In genomic region chr7:6614941-6615737, GRCh38 we compare ENCODE assay signal across 8 cellular contexts.
DNase-seq lines count a peak whose midpoint lies in the region; ATAC-seq and TF ChIP-seq lines count a peak whose summit lies in the region.

Gene ZNF853 (plus strand): TSS chr7:6615610. CDS start chr7:6616175, 565 bp downstream.

- in situ Hi-C loops in astrocyte of the spinal cord (cut with HindIII; ENCODE audit: low sequenced_read_pairs), result no loop called here

- DNase-seq in stimulated activated CD4-positive, alpha-beta T cell treated with anti-CD3 and anti-CD28 coated beads, Interleukin-15, amount 100 ng/mL, for 24 hours, result peak; percentile 31
- DNase-seq in stimulated activated CD4-positive, alpha-beta T cell treated with anti-CD3 and anti-CD28 coated beads, Interleukin-2, amount 100 ng/mL, for 48 hours, result no peak
- no peak for DNase-seq in astrocyte of the spinal cord (ENCODE audit: low read depth, low spot score)
- peak; percentile 74 for DNase-seq in iPS-NIHi7 (ENCODE audit: extremely low spot score)
- no peak for DNase-seq in NCI-H2107 (lab: John Stamatoyannopoulos, UW)
- no peak for DNase-seq in SKM-1 (lab: John Stamatoyannopoulos, UW; ENCODE audit: unreplicated experiment)

- peaks cover 5% of the 10 kb centered on the region for H3K27me3 Mint-ChIP-seq in stimulated activated naive CD8-positive, alpha-beta T cell treated with anti-CD3 and anti-CD28 coated beads, Interleukin-15, Interleukin-2, amounts not matched to agents 100 ng/mL and 50 ng/mL, for 24 hours

- TF ChIP-seq CTCF in astrocyte of the spinal cord (IDR thresholded peaks at IDR 0.05; ENCODE audit: low read depth, low read length), result no peak

- peak within 1 kb of the TSS; percentile 77 for H3K4me3 Mint-ChIP-seq in stimulated activated naive CD8-positive, alpha-beta T cell treated with anti-CD3 and anti-CD28 coated beads, Interleukin-15, Interleukin-2, amounts not matched to agents 100 ng/mL and 50 ng/mL, for 24 hours

- H3K9me3 Mint-ChIP-seq in stimulated activated naive CD8-positive, alpha-beta T cell treated with anti-CD3 and anti-CD28 coated beads, Interleukin-15, Interleukin-2, amounts not matched to agents 100 ng/mL and 50 ng/mL, for 24 hours, result no peaks in the 10 kb centered on the region

- peaks cover 3% of the 10 kb centered on the region for H3K36me3 Mint-ChIP-seq in stimulated activated naive CD8-positive, alpha-beta T cell treated with anti-CD3 and anti-CD28 coated beads, Interleukin-15, Interleukin-2, amounts not matched to agents 100 ng/mL and 50 ng/mL, for 24 hours (ENCODE audit: low read depth)

- peak within 1 kb of the TSS; percentile 48 for H3K4me3 ChIP-seq in astrocyte of the spinal cord (ENCODE audit: low read depth, low read length)

- no peak for ATAC-seq in HG02938 (IDR thresholded peaks at IDR 0.05; ENCODE audit: unreplicated experiment)

- H3K27ac Mint-ChIP-seq in stimulated activated naive CD8-positive, alpha-beta T cell treated with anti-CD3 and anti-CD28 coated beads, Interleukin-15, Interleukin-2, amounts not matched to agents 100 ng/mL and 50 ng/mL, for 24 hours, result peak within 1 kb of the TSS; percentile 72

- peaks cover 15% of the 10 kb centered on the region for H3K4me1 Mint-ChIP-seq in stimulated activated naive CD8-positive, alpha-beta T cell treated with anti-CD3 and anti-CD28 coated beads, Interleukin-15, Interleukin-2, amounts not matched to agents 100 ng/mL and 50 ng/mL, for 24 hours (ENCODE audit: low read depth)

Comparison
In these comparisons a context has a peak if more than half of its experiments do, and no peak if none do; other contexts are left out.
1. DNase-seq: peak in stimulated activated CD4-positive, alpha-beta T cell treated with anti-CD3 and anti-CD28 coated beads, Interleukin-15, amount 100 ng/mL, for 24 hours (single experiment) and iPS-NIHi7 (single experiment); none in stimulated activated CD4-positive, alpha-beta T cell treated with anti-CD3 and anti-CD28 coated beads, Interleukin-2, amount 100 ng/mL, for 48 hours (0 of 2), astrocyte of the spinal cord (single experiment), NCI-H2107 (single experiment) and SKM-1 (single experiment).